ENCODE assay signal across 1 cellular context in the genomic region with DNA sequence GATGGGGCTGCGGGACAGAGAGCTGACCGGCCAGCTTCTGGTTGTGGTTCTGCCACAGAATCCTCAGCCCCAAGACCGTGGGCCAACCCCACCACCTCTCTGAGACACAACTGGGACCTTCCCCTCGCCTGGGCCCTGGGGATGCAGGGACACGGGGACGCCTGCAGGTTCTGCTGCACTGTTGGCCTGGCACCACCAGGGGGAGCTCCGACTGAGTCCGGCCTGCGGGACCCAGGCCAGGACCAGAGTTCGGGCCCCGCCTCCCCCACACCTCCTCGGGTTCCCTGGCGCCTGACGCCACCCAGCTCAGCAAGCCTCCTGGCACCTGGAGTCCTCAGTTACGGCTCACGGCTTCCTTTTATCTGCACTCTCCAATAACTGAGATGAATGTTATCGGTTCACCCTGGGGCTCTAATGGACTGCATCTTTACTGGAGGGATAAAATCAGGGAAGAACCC.
TF ChIP-seq lines count a peak whose summit lies in the region.

No MANE protein-coding gene starts in this region.

TF ChIP-seq in HepG2, 621 proteins besides CTCF, POLR2A, EP300 and RAD21 (continued from another document and continues in another):
- TF ChIP-seq, protein P1, sequence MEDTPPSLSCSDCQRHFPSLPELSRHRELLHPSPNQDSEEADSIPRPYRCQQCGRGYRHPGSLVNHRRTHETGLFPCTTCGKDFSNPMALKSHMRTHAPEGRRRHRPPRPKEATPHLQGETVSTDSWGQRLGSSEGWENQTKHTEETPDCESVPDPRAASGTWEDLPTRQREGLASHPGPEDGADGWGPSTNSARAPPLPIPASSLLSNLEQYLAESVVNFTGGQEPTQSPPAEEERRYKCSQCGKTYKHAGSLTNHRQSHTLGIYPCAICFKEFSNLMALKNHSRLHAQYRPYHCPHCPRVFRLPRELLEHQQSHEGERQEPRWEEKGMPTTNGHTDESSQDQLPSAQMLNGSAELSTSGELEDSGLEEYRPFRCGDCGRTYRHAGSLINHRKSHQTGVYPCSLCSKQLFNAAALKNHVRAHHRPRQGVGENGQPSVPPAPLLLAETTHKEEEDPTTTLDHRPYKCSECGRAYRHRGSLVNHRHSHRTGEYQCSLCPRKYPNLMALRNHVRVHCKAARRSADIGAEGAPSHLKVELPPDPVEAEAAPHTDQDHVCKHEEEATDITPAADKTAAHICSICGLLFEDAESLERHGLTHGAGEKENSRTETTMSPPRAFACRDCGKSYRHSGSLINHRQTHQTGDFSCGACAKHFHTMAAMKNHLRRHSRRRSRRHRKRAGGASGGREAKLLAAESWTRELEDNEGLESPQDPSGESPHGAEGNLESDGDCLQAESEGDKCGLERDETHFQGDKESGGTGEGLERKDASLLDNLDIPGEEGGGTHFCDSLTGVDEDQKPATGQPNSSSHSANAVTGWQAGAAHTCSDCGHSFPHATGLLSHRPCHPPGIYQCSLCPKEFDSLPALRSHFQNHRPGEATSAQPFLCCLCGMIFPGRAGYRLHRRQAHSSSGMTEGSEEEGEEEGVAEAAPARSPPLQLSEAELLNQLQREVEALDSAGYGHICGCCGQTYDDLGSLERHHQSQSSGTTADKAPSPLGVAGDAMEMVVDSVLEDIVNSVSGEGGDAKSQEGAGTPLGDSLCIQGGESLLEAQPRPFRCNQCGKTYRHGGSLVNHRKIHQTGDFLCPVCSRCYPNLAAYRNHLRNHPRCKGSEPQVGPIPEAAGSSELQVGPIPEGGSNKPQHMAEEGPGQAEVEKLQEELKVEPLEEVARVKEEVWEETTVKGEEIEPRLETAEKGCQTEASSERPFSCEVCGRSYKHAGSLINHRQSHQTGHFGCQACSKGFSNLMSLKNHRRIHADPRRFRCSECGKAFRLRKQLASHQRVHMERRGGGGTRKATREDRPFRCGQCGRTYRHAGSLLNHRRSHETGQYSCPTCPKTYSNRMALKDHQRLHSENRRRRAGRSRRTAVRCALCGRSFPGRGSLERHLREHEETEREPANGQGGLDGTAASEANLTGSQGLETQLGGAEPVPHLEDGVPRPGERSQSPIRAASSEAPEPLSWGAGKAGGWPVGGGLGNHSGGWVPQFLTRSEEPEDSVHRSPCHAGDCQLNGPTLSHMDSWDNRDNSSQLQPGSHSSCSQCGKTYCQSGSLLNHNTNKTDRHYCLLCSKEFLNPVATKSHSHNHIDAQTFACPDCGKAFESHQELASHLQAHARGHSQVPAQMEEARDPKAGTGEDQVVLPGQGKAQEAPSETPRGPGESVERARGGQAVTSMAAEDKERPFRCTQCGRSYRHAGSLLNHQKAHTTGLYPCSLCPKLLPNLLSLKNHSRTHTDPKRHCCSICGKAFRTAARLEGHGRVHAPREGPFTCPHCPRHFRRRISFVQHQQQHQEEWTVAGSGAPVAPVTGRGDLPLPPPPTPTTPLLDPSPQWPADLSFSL (CRISPR knock-in tag; IDR thresholded peaks at IDR 0.05), result no peak
- peak; percentile 88; the same call in 1 of the 2 replicates for TF ChIP-seq ZNF547 (CRISPR knock-in tag; IDR thresholded peaks at IDR 0.05)
- no peak for TF ChIP-seq ZNF552 (CRISPR knock-in tag; IDR thresholded peaks at IDR 0.05; ENCODE audit: borderline replicate concordance)
- TF ChIP-seq KDM5B (CRISPR knock-in tag; IDR thresholded peaks at IDR 0.05; ENCODE audit: borderline replicate concordance), result peak; percentile 78; the same call in 1 of the 2 replicates
- TF ChIP-seq CBX2 (IDR thresholded peaks at IDR 0.05; ENCODE audit: low read depth, low read length), result no peak
- no peak for TF ChIP-seq CBX2 (CRISPR knock-in tag; IDR thresholded peaks at IDR 0.05; ENCODE audit: low read depth)
- peak; percentile 67; the same call in 1 of the 2 replicates for TF ChIP-seq IRF9 (CRISPR knock-in tag; IDR thresholded peaks at IDR 0.05; ENCODE audit: borderline replicate concordance)
- no peak for TF ChIP-seq SOX13 (IDR thresholded peaks at IDR 0.05)
- peak in 1 of 2 experiments; percentile 46; a peak in 1 of 4 replicates for TF ChIP-seq SOX13 (CRISPR knock-in tag; conservative IDR thresholded peaks at IDR 0.05 in 1 of 2, IDR thresholded peaks at IDR 0.05 in 1 of 2)
- no peak for TF ChIP-seq ZNF333 (CRISPR knock-in tag; IDR thresholded peaks at IDR 0.05; ENCODE audit: borderline replicate concordance)
- no peak for TF ChIP-seq ZNF777 (CRISPR knock-in tag; IDR thresholded peaks at IDR 0.05)
- TF ChIP-seq ATF7-NPFF (CRISPR knock-in tag; IDR thresholded peaks at IDR 0.05; ENCODE audit: low read depth), result no peak
- TF ChIP-seq, protein P2, sequence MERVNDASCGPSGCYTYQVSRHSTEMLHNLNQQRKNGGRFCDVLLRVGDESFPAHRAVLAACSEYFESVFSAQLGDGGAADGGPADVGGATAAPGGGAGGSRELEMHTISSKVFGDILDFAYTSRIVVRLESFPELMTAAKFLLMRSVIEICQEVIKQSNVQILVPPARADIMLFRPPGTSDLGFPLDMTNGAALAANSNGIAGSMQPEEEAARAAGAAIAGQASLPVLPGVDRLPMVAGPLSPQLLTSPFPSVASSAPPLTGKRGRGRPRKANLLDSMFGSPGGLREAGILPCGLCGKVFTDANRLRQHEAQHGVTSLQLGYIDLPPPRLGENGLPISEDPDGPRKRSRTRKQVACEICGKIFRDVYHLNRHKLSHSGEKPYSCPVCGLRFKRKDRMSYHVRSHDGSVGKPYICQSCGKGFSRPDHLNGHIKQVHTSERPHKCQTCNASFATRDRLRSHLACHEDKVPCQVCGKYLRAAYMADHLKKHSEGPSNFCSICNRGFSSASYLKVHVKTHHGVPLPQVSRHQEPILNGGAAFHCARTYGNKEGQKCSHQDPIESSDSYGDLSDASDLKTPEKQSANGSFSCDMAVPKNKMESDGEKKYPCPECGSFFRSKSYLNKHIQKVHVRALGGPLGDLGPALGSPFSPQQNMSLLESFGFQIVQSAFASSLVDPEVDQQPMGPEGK (CRISPR knock-in tag; IDR thresholded peaks at IDR 0.05), result peak; percentile 76
- peak; percentile 81 for TF ChIP-seq TEAD3 (CRISPR knock-in tag; optimal IDR thresholded peaks at IDR 0.05; ENCODE audit: borderline replicate concordance)
- TF ChIP-seq, protein P3, sequence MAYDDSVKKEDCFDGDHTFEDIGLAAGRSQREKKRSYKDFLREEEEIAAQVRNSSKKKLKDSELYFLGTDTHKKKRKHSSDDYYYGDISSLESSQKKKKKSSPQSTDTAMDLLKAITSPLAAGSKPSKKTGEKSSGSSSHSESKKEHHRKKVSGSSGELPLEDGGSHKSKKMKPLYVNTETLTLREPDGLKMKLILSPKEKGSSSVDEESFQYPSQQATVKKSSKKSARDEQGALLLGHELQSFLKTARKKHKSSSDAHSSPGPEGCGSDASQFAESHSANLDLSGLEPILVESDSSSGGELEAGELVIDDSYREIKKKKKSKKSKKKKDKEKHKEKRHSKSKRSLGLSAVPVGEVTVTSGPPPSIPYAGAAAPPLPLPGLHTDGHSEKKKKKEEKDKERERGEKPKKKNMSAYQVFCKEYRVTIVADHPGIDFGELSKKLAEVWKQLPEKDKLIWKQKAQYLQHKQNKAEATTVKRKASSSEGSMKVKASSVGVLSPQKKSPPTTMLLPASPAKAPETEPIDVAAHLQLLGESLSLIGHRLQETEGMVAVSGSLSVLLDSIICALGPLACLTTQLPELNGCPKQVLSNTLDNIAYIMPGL (CRISPR knock-in tag; IDR thresholded peaks at IDR 0.05; ENCODE audit: borderline replicate concordance in 1 of 2, low read depth in 1 of 2), result peak; percentile 85 to 88; a peak in 3 of 4 replicates
- no peak for TF ChIP-seq HOXA5 (CRISPR knock-in tag; IDR thresholded peaks at IDR 0.05)
- TF ChIP-seq E2F1 (CRISPR knock-in tag; IDR thresholded peaks at IDR 0.05), result no peak
- no peak for TF ChIP-seq LCORL (IDR thresholded peaks at IDR 0.05)
- TF ChIP-seq LCORL (CRISPR knock-in tag; IDR thresholded peaks at IDR 0.05), result peak; percentile 89
- TF ChIP-seq, protein P4, sequence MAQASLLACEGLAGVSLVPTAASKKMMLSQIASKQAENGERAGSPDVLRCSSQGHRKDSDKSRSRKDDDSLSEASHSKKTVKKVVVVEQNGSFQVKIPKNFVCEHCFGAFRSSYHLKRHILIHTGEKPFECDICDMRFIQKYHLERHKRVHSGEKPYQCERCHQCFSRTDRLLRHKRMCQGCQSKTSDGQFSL (CRISPR knock-in tag; IDR thresholded peaks at IDR 0.05), result peak; percentile 66; the same call in 1 of the 2 replicates
- TF ChIP-seq RXRB (CRISPR knock-in tag; IDR thresholded peaks at IDR 0.05; ENCODE audit: borderline replicate concordance), result peak; percentile 64; the same call in 1 of the 2 replicates
- TF ChIP-seq ZNF792 (CRISPR knock-in tag; IDR thresholded peaks at IDR 0.05), result peak; percentile 78; the same call in 1 of the 2 replicates
- 0 out of 2 replicates have a peak, but pooled peaks have one; percentile 56 for TF ChIP-seq FOXK1 (CRISPR knock-in tag; IDR thresholded peaks at IDR 0.05; ENCODE audit: borderline replicate concordance, low read depth)
- TF ChIP-seq SAFB2 (CRISPR knock-in tag; IDR thresholded peaks at IDR 0.05; ENCODE audit: borderline replicate concordance, low read depth), result 0 out of 2 replicates have a peak, but pooled peaks have one; percentile 39
- TF ChIP-seq ZNF430 (CRISPR knock-in tag; IDR thresholded peaks at IDR 0.05), result 0 out of 2 replicates have a peak, but pooled peaks have one; percentile 46
- 0 out of 2 replicates have a peak, but pooled peaks have one; percentile 48 for TF ChIP-seq MEIS2 (CRISPR knock-in tag; IDR thresholded peaks at IDR 0.05)
- TF ChIP-seq, protein P5, sequence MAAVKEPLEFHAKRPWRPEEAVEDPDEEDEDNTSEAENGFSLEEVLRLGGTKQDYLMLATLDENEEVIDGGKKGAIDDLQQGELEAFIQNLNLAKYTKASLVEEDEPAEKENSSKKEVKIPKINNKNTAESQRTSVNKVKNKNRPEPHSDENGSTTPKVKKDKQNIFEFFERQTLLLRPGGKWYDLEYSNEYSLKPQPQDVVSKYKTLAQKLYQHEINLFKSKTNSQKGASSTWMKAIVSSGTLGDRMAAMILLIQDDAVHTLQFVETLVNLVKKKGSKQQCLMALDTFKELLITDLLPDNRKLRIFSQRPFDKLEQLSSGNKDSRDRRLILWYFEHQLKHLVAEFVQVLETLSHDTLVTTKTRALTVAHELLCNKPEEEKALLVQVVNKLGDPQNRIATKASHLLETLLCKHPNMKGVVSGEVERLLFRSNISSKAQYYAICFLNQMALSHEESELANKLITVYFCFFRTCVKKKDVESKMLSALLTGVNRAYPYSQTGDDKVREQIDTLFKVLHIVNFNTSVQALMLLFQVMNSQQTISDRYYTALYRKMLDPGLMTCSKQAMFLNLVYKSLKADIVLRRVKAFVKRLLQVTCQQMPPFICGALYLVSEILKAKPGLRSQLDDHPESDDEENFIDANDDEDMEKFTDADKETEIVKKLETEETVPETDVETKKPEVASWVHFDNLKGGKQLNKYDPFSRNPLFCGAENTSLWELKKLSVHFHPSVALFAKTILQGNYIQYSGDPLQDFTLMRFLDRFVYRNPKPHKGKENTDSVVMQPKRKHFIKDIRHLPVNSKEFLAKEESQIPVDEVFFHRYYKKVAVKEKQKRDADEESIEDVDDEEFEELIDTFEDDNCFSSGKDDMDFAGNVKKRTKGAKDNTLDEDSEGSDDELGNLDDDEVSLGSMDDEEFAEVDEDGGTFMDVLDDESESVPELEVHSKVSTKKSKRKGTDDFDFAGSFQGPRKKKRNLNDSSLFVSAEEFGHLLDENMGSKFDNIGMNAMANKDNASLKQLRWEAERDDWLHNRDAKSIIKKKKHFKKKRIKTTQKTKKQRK (IDR thresholded peaks at IDR 0.05; ENCODE audit: low read length), result no peak
- peak; percentile 80 for TF ChIP-seq SPEN (CRISPR knock-in tag; IDR thresholded peaks at IDR 0.05; ENCODE audit: low read depth)
- 0 out of 2 replicates have a peak, but pooled peaks have one; percentile 53 for TF ChIP-seq NFKBIZ (CRISPR knock-in tag; IDR thresholded peaks at IDR 0.05)
- peak in 1 of 2 experiments; percentile 82; a peak in 2 of 4 replicates for TF ChIP-seq KLF16 (CRISPR knock-in tag; IDR thresholded peaks at IDR 0.05)
- TF ChIP-seq, protein P6, sequence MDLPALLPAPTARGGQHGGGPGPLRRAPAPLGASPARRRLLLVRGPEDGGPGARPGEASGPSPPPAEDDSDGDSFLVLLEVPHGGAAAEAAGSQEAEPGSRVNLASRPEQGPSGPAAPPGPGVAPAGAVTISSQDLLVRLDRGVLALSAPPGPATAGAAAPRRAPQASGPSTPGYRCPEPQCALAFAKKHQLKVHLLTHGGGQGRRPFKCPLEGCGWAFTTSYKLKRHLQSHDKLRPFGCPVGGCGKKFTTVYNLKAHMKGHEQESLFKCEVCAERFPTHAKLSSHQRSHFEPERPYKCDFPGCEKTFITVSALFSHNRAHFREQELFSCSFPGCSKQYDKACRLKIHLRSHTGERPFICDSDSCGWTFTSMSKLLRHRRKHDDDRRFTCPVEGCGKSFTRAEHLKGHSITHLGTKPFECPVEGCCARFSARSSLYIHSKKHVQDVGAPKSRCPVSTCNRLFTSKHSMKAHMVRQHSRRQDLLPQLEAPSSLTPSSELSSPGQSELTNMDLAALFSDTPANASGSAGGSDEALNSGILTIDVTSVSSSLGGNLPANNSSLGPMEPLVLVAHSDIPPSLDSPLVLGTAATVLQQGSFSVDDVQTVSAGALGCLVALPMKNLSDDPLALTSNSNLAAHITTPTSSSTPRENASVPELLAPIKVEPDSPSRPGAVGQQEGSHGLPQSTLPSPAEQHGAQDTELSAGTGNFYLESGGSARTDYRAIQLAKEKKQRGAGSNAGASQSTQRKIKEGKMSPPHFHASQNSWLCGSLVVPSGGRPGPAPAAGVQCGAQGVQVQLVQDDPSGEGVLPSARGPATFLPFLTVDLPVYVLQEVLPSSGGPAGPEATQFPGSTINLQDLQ (CRISPR knock-in tag; IDR thresholded peaks at IDR 0.05), result 0 out of 2 replicates have a peak, but pooled peaks have one; percentile 42
- TF ChIP-seq, protein P7, sequence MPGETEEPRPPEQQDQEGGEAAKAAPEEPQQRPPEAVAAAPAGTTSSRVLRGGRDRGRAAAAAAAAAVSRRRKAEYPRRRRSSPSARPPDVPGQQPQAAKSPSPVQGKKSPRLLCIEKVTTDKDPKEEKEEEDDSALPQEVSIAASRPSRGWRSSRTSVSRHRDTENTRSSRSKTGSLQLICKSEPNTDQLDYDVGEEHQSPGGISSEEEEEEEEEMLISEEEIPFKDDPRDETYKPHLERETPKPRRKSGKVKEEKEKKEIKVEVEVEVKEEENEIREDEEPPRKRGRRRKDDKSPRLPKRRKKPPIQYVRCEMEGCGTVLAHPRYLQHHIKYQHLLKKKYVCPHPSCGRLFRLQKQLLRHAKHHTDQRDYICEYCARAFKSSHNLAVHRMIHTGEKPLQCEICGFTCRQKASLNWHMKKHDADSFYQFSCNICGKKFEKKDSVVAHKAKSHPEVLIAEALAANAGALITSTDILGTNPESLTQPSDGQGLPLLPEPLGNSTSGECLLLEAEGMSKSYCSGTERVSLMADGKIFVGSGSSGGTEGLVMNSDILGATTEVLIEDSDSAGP (CRISPR knock-in tag; IDR thresholded peaks at IDR 0.05; ENCODE audit: borderline replicate concordance), result peak; percentile 66
